9 cellular contexts compared by ENCODE assay signal in genomic region chr9:128372784-128373183, GRCh38. TPM values are rescaled to one million over a fixed set of nuclear protein-coding genes. Genes with fewer than 3 reads are reported as not detected.
A peak's percentile ranks its signal among the peaks of the same experiment; 100 is the strongest.
DNase-seq lines count a peak whose midpoint lies in the region; ATAC-seq lines count a peak whose summit lies in the region.
"Had no signal": no experiment of that assay in that cellular context is flagged by ENCODE, and none has a peak within 500 bp of the region (broad histone marks: within the 10 kb centered on the region; RNA-seq: fewer than 3 reads in every experiment).

No MANE protein-coding gene starts in this region.

- intact Hi-C loops in activated T-helper 1 cell treated with anti-CD3 and anti-CD28 coated beads, Interleukin-12 subunit alpha, Interleukin-12 subunit beta, Interleukin-2, Interleukin-4 antibody, amounts not matched to agents 30 ng/mL and 10 ng/mL and 1 ng/mL, durations not matched to agents 14 hours and 24 hours and 36 hours (cut with micrococcal nuclease): loop anchor here (5.0 kb wide), 1 partner anchor 1430 kb away; the partner anchor contains the start of gene TOR1B
- intact Hi-C loops in left colon (cut with DNase I, micrococcal nuclease): no loop called here

- CTCF ChIA-PET in activated naive CD4-positive, alpha-beta T cell treated with anti-CD3 and anti-CD28 coated beads, Interleukin-2, amount 10 ng/mL, durations not matched to agents 7 days and 5 days (lab: Charles Lee): no interaction called here

- H3K36me3 Mint-ChIP-seq in activated naive CD4-positive, alpha-beta T cell treated with anti-CD3 and anti-CD28 coated beads, Interleukin-2, amount 10 ng/mL, durations not matched to agents 7 days and 5 days: peaks cover 9% of the 10 kb centered on the region
- peaks cover 14% of the 10 kb centered on the region for H3K36me3 Mint-ChIP-seq in activated T-helper 1 cell treated with anti-CD3 and anti-CD28 coated beads, Interleukin-12 subunit alpha, Interleukin-12 subunit beta, Interleukin-2, Interleukin-4 antibody, amounts not matched to agents 30 ng/mL and 10 ng/mL and 1 ng/mL, durations not matched to agents 14 hours and 24 hours and 36 hours (ENCODE audit: low read depth)

- no peaks in the 10 kb centered on the region for H3K27me3 Mint-ChIP-seq in activated naive CD4-positive, alpha-beta T cell treated with anti-CD3 and anti-CD28 coated beads, Interleukin-2, amount 10 ng/mL, durations not matched to agents 7 days and 5 days
- no peaks in the 10 kb centered on the region for H3K27me3 Mint-ChIP-seq in activated T-helper 1 cell treated with anti-CD3 and anti-CD28 coated beads, Interleukin-12 subunit alpha, Interleukin-12 subunit beta, Interleukin-2, Interleukin-4 antibody, amounts not matched to agents 30 ng/mL and 10 ng/mL and 1 ng/mL, durations not matched to agents 14 hours and 24 hours and 36 hours (ENCODE audit: insufficient read depth)

- H3K4me3 ChIP-seq in subcutaneous abdominal adipose tissue (ENCODE audit: low read depth in 1 of 5, low read length in 5 of 5): no peak overlapping the region
- H3K4me3 ChIP-seq in H7 (ENCODE audit: insufficient read depth, low read depth, low read length): no peak overlapping the region

- peak overlapping the region; percentile 92 for H3K27ac Mint-ChIP-seq in activated naive CD4-positive, alpha-beta T cell treated with anti-CD3 and anti-CD28 coated beads, Interleukin-2, amount 10 ng/mL, durations not matched to agents 7 days and 5 days
- H3K27ac Mint-ChIP-seq in activated T-helper 1 cell treated with anti-CD3 and anti-CD28 coated beads, Interleukin-12 subunit alpha, Interleukin-12 subunit beta, Interleukin-2, Interleukin-4 antibody, amounts not matched to agents 30 ng/mL and 10 ng/mL and 1 ng/mL, durations not matched to agents 14 hours and 24 hours and 36 hours: peak overlapping the region; percentile 40

- H3K9ac ChIP-seq in subcutaneous abdominal adipose tissue (ENCODE audit: low read length in 5 of 5): peak overlapping the region in 3 of 5 donors; percentile 12 to 97 (median 25)

- peaks cover 0 to 26% (median 6%) of the 10 kb centered on the region in 5 donors for H3K36me3 ChIP-seq in subcutaneous abdominal adipose tissue (ENCODE audit: control insufficient read depth in 5 of 5, insufficient read depth in 5 of 5, low read length in 5 of 5)
- no peaks in the 10 kb centered on the region for H3K36me3 ChIP-seq in H7 (replicated peaks; ENCODE audit: control insufficient read depth, insufficient read depth, low read length)

- peaks cover 30% of the 10 kb centered on the region for H3K4me1 Mint-ChIP-seq in activated naive CD4-positive, alpha-beta T cell treated with anti-CD3 and anti-CD28 coated beads, Interleukin-2, amount 10 ng/mL, durations not matched to agents 7 days and 5 days
- peaks cover 33% of the 10 kb centered on the region for H3K4me1 Mint-ChIP-seq in activated T-helper 1 cell treated with anti-CD3 and anti-CD28 coated beads, Interleukin-12 subunit alpha, Interleukin-12 subunit beta, Interleukin-2, Interleukin-4 antibody, amounts not matched to agents 30 ng/mL and 10 ng/mL and 1 ng/mL, durations not matched to agents 14 hours and 24 hours and 36 hours (ENCODE audit: low read depth)

- DNase-seq in activated naive CD4-positive, alpha-beta T cell treated with anti-CD3 and anti-CD28 coated beads, Interleukin-2, amount 10 ng/mL, durations not matched to agents 7 days and 5 days: no peak
- DNase-seq in activated naive CD4-positive, alpha-beta T cell treated with anti-CD3 and anti-CD28 coated beads, Interleukin-2, amount 50 U/mL, for 16 hours: no peak
- no peak for DNase-seq in activated T-helper 1 cell treated with anti-CD3 and anti-CD28 coated beads, Interleukin-12 subunit alpha, Interleukin-12 subunit beta, Interleukin-2, Interleukin-4 antibody, amounts not matched to agents 30 ng/mL and 10 ng/mL and 1 ng/mL, durations not matched to agents 14 hours and 24 hours and 36 hours (ENCODE audit: low spot score)
- DNase-seq in foreskin melanocyte (peak; percentile 54), left colon (no peak), H7 (no peak)
- DNase-seq: right cardiac atrium had no signal

- no peaks in the 10 kb centered on the region for H3K9me3 Mint-ChIP-seq in activated naive CD4-positive, alpha-beta T cell treated with anti-CD3 and anti-CD28 coated beads, Interleukin-2, amount 10 ng/mL, durations not matched to agents 7 days and 5 days
- H3K9me3 Mint-ChIP-seq in activated T-helper 1 cell treated with anti-CD3 and anti-CD28 coated beads, Interleukin-12 subunit alpha, Interleukin-12 subunit beta, Interleukin-2, Interleukin-4 antibody, amounts not matched to agents 30 ng/mL and 10 ng/mL and 1 ng/mL, durations not matched to agents 14 hours and 24 hours and 36 hours: no peaks in the 10 kb centered on the region

- H3K4me1 ChIP-seq in subcutaneous abdominal adipose tissue (ENCODE audit: control insufficient read depth in 5 of 5, insufficient read depth in 5 of 5, low read length in 5 of 5): peaks cover 2 to 25% (median 19%) of the 10 kb centered on the region in 5 donors

- peak overlapping the region; percentile 89 for H3K4me3 Mint-ChIP-seq in activated naive CD4-positive, alpha-beta T cell treated with anti-CD3 and anti-CD28 coated beads, Interleukin-2, amount 10 ng/mL, durations not matched to agents 7 days and 5 days
- peak overlapping the region; percentile 96 for H3K4me3 Mint-ChIP-seq in activated T-helper 1 cell treated with anti-CD3 and anti-CD28 coated beads, Interleukin-12 subunit alpha, Interleukin-12 subunit beta, Interleukin-2, Interleukin-4 antibody, amounts not matched to agents 30 ng/mL and 10 ng/mL and 1 ng/mL, durations not matched to agents 14 hours and 24 hours and 36 hours

- no peaks in the 10 kb centered on the region for H3K9me3 ChIP-seq in subcutaneous abdominal adipose tissue (ENCODE audit: control insufficient read depth in 5 of 5, low read length in 5 of 5)

- no peaks in the 10 kb centered on the region for H3K27me3 ChIP-seq in subcutaneous abdominal adipose tissue (ENCODE audit: control insufficient read depth in 5 of 5, insufficient read depth in 4 of 5, low read length in 5 of 5)
- H3K27me3 ChIP-seq in H7 (ENCODE audit: control insufficient read depth, insufficient read depth, low read length): no peaks in the 10 kb centered on the region; the same call in 1 of the 2 replicates

- ATAC-seq in left colon: no peak
- no peak for ATAC-seq in HG03045 (IDR thresholded peaks at IDR 0.05; ENCODE audit: unreplicated experiment)
- ATAC-seq: right cardiac atrium had no signal

- no peak overlapping the region for H3K27ac ChIP-seq in subcutaneous abdominal adipose tissue (ENCODE audit: low read depth, low read length)

RNA-seq across cellular contexts. Expression of gene URM1, which starts 1.6 kb away (rescaled TPM):
- total RNA-seq in activated T-helper 1 cell treated with anti-CD3 and anti-CD28 coated beads, Interleukin-12 subunit alpha, Interleukin-12 subunit beta, Interleukin-2, Interleukin-4 antibody, amounts not matched to agents 30 ng/mL and 10 ng/mL and 1 ng/mL, durations not matched to agents 14 hours and 24 hours and 36 hours: 81.6 and 82.6 TPM in 2 replicates
- total RNA-seq in left colon: 10 to 100 TPM; 50.9 to 69.3 TPM
- 74.3 and 99.6 TPM in 2 replicates for total RNA-seq in H7 (2014; rRNA removed; shearing (Covaris generic))

RNA-seq across cellular contexts. Expression of gene SLC27A4, which starts 32.5 kb away (rescaled TPM):
- total RNA-seq in activated T-helper 1 cell treated with anti-CD3 and anti-CD28 coated beads, Interleukin-12 subunit alpha, Interleukin-12 subunit beta, Interleukin-2, Interleukin-4 antibody, amounts not matched to agents 30 ng/mL and 10 ng/mL and 1 ng/mL, durations not matched to agents 14 hours and 24 hours and 36 hours: 41.8 and 43.2 TPM in 2 replicates
- 10 to 100 TPM; 46.0 to 58.2 TPM for total RNA-seq in left colon
- total RNA-seq in H7 (2014; rRNA removed; shearing (Covaris generic)): 26.2 and 39.0 TPM in 2 replicates

RNA-seq across cellular contexts. Expression of gene CERCAM, which starts 47.9 kb away (rescaled TPM):
- total RNA-seq in activated T-helper 1 cell treated with anti-CD3 and anti-CD28 coated beads, Interleukin-12 subunit alpha, Interleukin-12 subunit beta, Interleukin-2, Interleukin-4 antibody, amounts not matched to agents 30 ng/mL and 10 ng/mL and 1 ng/mL, durations not matched to agents 14 hours and 24 hours and 36 hours: 0.86 and 1.6 TPM in 2 replicates
- 1 to 10 TPM; 2.9 to 9.2 TPM for total RNA-seq in left colon
- total RNA-seq in H7 (2014; rRNA removed; shearing (Covaris generic)): 12.6 and 15.5 TPM in 2 replicates

RNA-seq across cellular contexts. Expression of gene COQ4, which starts 50.1 kb away (rescaled TPM):
- total RNA-seq in activated T-helper 1 cell treated with anti-CD3 and anti-CD28 coated beads, Interleukin-12 subunit alpha, Interleukin-12 subunit beta, Interleukin-2, Interleukin-4 antibody, amounts not matched to agents 30 ng/mL and 10 ng/mL and 1 ng/mL, durations not matched to agents 14 hours and 24 hours and 36 hours: 59.0 and 59.5 TPM in 2 replicates
- total RNA-seq in left colon: 10 to 100 TPM; 51.1 to 64.4 TPM
- 45.9 and 55.3 TPM in 2 replicates for total RNA-seq in H7 (2014; rRNA removed; shearing (Covaris generic))

RNA-seq across cellular contexts. Expression of gene TRUB2, which starts 50.5 kb away (rescaled TPM):
- 41.8 and 44.0 TPM in 2 replicates for total RNA-seq in activated T-helper 1 cell treated with anti-CD3 and anti-CD28 coated beads, Interleukin-12 subunit alpha, Interleukin-12 subunit beta, Interleukin-2, Interleukin-4 antibody, amounts not matched to agents 30 ng/mL and 10 ng/mL and 1 ng/mL, durations not matched to agents 14 hours and 24 hours and 36 hours
- total RNA-seq in left colon: 10 to 100 TPM; 22.5 to 28.7 TPM
- 35.5 and 51.9 TPM in 2 replicates for total RNA-seq in H7 (2014; rRNA removed; shearing (Covaris generic))
